In genomic region chr18:50374753-50375391, GRCh38 we compare ENCODE assay signal across 8 cellular contexts. TPM values are rescaled to one million over a fixed set of nuclear protein-coding genes. Genes with fewer than 3 reads are reported as not detected.
A peak's percentile ranks its signal among the peaks of the same experiment; 100 is the strongest.
DNase-seq lines count a peak whose midpoint lies in the region; TF ChIP-seq lines count a peak whose summit lies in the region.

TSS of gene SKA1 (plus strand) at chr18:50375046. CDS start at chr18:50375831, 785 bp downstream.

- POLR2A ChIA-PET in activated CD8-positive, alpha-beta memory T cell treated with anti-CD3 and anti-CD28 coated beads for 36 hours (lab: Charles Lee) = interaction anchor here (0.6 to 1.0 kb wide), 2 partner anchors 13 to 1595 kb away, joined by 3 to 4 read pairs; no protein-coding TSS in a partner anchor

- TF ChIP-seq CTCF in GM20000 (IDR thresholded peaks at IDR 0.05; ENCODE audit: extremely low read depth, missing control alignments) = no peak

- peak; percentile 81 for DNase-seq in CMK (ENCODE audit: low read depth)
- DNase-seq in GM20000 (ENCODE audit: low spot score) = peak; percentile 96
- peak; percentile 92 for DNase-seq in HT-29 (ENCODE audit: low spot score)
- peak; percentile 86 to 93 for DNase-seq in NOMO-1 (lab: John Stamatoyannopoulos, UW; ENCODE audit: unreplicated experiment in 2 of 2)
- DNase-seq in effector memory CD4-positive, alpha-beta T cell = peak; percentile 84 to 90 (median 86)
- peak; percentile 94 for DNase-seq in lung microvascular endothelial cell (ENCODE audit: low read depth in 2 of 2)
- DNase-seq in stimulated activated CD4-positive, alpha-beta T cell treated with anti-CD3 and anti-CD28 coated beads, TNF-alpha, amount 100 ng/mL, for 48 hours (ENCODE audit: low read depth in 3 of 3) = peak; percentile 77 to 87 (median 81)

- no peaks in the 10 kb centered on the region for H3K4me1 ChIP-seq in effector memory CD4-positive, alpha-beta T cell (ENCODE audit: control insufficient read depth, insufficient read depth, low read length, poor library complexity, severe bottlenecking)

- H3K36me3 ChIP-seq in effector memory CD4-positive, alpha-beta T cell (ENCODE audit: control insufficient read depth, insufficient read depth, low read length) = no peaks in the 10 kb centered on the region

- H3K27me3 ChIP-seq in effector memory CD4-positive, alpha-beta T cell (replicated peaks; ENCODE audit: control insufficient read depth, insufficient read depth, low read length, poor library complexity, severe bottlenecking) = no peaks in the 10 kb centered on the region

- peak within 1 kb of the TSS; percentile 69 for H3K4me3 ChIP-seq in effector memory CD4-positive, alpha-beta T cell (ENCODE audit: insufficient read depth, low read depth, low read length, poor library complexity, severe bottlenecking)

- no peaks in the 10 kb centered on the region for H3K9me3 ChIP-seq in effector memory CD4-positive, alpha-beta T cell (ENCODE audit: control insufficient read depth, low read length)

- CTCF ChIA-PET in activated CD8-positive, alpha-beta memory T cell treated with anti-CD3 and anti-CD28 coated beads for 36 hours (lab: Charles Lee) = interaction anchor here (1.3 kb wide), 1 partner anchor 18 kb away, joined by 4 read pairs; no protein-coding TSS in a partner anchor

- H3K27ac ChIP-seq in effector memory CD4-positive, alpha-beta T cell (ENCODE audit: insufficient read depth, low read length, poor library complexity, severe bottlenecking) = peak within 1 kb of the TSS; percentile 46

RNA-seq across cellular contexts. Expression of gene SKA1, which starts in this region (rescaled TPM):
- 7.7 and 9.4 TPM in 2 replicates for total RNA-seq in HT-29 (2014; rRNA removed; shearing (Covaris generic))
- total RNA-seq in activated CD8-positive, alpha-beta memory T cell treated with anti-CD3 and anti-CD28 coated beads for 36 hours = 10 to 100 TPM; 31.5 to 32.1 TPM
- total RNA-seq in lung microvascular endothelial cell = 1.4 and 4.6 TPM in 2 replicates

Comparison
In these comparisons a context has a peak if more than half of its experiments do, and no peak if none do; other contexts are left out.
1. Peak in every context shown above with its lines: DNase-seq, H3K4me3 ChIP-seq and H3K27ac ChIP-seq.